2 cellular contexts compared by ENCODE assay signal in the genomic region with DNA sequence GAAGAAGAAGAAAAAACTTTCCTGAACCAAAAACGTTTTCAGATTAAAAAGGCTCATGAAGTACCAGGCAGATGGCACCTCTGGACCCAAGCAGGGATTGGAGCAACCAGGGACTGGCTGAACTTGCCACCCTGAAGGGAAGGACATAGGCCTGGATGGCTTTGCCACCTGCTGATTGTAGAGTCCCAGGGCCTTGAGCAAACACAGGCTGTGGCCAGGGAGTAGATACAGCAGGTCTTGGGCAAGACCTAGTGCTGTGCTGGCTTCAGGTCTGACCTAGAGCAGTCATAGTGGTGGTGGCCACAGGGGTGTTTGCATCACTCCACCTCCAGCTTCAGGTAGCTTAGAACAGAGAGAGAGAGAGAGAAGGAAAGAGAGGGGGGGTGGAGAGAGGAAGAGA.
TF ChIP-seq lines count a peak whose summit lies in the region.

No MANE protein-coding gene starts in this region.

TF ChIP-seq in GM12878, 131 proteins besides CTCF, POLR2A, EP300 and RAD21 (continued from another document):
- TF ChIP-seq E4F1 (IDR thresholded peaks at IDR 0.05; ENCODE audit: borderline replicate concordance, partially characterized antibody) = peak; percentile 28

TF ChIP-seq in liver, 16 proteins besides CTCF, POLR2A, EP300 and RAD21 (continued from another document):
- TF ChIP-seq, protein P1, sequence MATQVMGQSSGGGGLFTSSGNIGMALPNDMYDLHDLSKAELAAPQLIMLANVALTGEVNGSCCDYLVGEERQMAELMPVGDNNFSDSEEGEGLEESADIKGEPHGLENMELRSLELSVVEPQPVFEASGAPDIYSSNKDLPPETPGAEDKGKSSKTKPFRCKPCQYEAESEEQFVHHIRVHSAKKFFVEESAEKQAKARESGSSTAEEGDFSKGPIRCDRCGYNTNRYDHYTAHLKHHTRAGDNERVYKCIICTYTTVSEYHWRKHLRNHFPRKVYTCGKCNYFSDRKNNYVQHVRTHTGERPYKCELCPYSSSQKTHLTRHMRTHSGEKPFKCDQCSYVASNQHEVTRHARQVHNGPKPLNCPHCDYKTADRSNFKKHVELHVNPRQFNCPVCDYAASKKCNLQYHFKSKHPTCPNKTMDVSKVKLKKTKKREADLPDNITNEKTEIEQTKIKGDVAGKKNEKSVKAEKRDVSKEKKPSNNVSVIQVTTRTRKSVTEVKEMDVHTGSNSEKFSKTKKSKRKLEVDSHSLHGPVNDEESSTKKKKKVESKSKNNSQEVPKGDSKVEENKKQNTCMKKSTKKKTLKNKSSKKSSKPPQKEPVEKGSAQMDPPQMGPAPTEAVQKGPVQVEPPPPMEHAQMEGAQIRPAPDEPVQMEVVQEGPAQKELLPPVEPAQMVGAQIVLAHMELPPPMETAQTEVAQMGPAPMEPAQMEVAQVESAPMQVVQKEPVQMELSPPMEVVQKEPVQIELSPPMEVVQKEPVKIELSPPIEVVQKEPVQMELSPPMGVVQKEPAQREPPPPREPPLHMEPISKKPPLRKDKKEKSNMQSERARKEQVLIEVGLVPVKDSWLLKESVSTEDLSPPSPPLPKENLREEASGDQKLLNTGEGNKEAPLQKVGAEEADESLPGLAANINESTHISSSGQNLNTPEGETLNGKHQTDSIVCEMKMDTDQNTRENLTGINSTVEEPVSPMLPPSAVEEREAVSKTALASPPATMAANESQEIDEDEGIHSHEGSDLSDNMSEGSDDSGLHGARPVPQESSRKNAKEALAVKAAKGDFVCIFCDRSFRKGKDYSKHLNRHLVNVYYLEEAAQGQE (IDR thresholded peaks at IDR 0.05) = no peak
- TF ChIP-seq MAX (IDR thresholded peaks at IDR 0.05) = peak; percentile 52
- TF ChIP-seq SP1 (IDR thresholded peaks at IDR 0.05) = peak; percentile 70
- TF ChIP-seq FOXA1 (IDR thresholded peaks at IDR 0.05) = peak; percentile 24
- peak; percentile 27 for TF ChIP-seq FOXA2 (IDR thresholded peaks at IDR 0.05)
- peak; percentile 72 to 81 for TF ChIP-seq HNF4A (conservative IDR thresholded peaks at IDR 0.05)
- TF ChIP-seq HNF4G (IDR thresholded peaks at IDR 0.05) = peak; percentile 37
- TF ChIP-seq, protein P2, sequence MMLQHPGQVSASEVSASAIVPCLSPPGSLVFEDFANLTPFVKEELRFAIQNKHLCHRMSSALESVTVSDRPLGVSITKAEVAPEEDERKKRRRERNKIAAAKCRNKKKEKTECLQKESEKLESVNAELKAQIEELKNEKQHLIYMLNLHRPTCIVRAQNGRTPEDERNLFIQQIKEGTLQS (IDR thresholded peaks at IDR 0.05) = peak; percentile 41
- no peak for TF ChIP-seq JUND (IDR thresholded peaks at IDR 0.05)
- TF ChIP-seq YY1 (IDR thresholded peaks at IDR 0.05) = no peak
- no peak for TF ChIP-seq GABPA (IDR thresholded peaks at IDR 0.05 in 1 of 2, conservative IDR thresholded peaks at IDR 0.05 in 1 of 2)
